ENCODE assay signal across 16 cellular contexts in the genomic region with DNA sequence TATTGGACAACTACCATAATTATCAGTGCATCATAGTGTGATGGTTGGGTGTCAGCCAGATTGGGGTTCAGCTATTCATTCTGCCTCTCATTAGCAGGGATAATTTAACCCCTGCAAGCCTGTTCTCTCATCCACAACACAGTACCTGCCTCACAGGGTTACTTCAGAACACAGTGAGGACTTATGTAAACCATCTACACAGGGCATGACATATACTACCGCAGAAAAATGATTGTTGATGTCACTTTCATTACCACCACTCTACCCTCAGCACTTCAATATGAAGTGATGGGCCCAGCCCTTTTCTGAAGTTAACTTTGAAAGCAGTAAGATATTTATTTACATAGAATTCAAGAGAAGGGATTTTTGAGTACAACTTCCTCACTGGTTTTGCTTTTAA. TPM values are rescaled to one million over a fixed set of nuclear protein-coding genes. Genes with fewer than 3 reads are reported as not detected.
A peak's percentile ranks its signal among the peaks of the same experiment; 100 is the strongest.
DNase-seq lines count a peak whose midpoint lies in the region; TF ChIP-seq lines count a peak whose summit lies in the region.
"Had no signal": no experiment of that assay in that cellular context is flagged by ENCODE, and none has a peak within 500 bp of the region (broad histone marks: within the 10 kb centered on the region; RNA-seq: fewer than 3 reads in every experiment).

No MANE protein-coding gene starts in this region.

- peaks cover 0 to 3% of the 10 kb centered on the region in 2 experiments for H3K36me3 ChIP-seq in trophoblast cell (ENCODE audit: control insufficient read depth in 1 of 2, insufficient read depth in 2 of 2, low read length in 2 of 2)
- H3K36me3 ChIP-seq: BLaER1 had no signal

- peak overlapping the region; percentile 34 for H3K4ac ChIP-seq in trophoblast cell (ENCODE audit: low read depth, low read length)

- H3K9me3 Mint-ChIP-seq in activated naive CD8-positive, alpha-beta T cell treated with anti-CD3 and anti-CD28 coated beads for 36 hours, result no peaks in the 10 kb centered on the region
- H3K9me3 Mint-ChIP-seq in progenitor cell of endocrine pancreas (ENCODE audit: low read depth), result no peaks in the 10 kb centered on the region

- H4K8ac ChIP-seq in trophoblast cell (ENCODE audit: low read depth, low read length), result no peak overlapping the region

- H3K4me3 Mint-ChIP-seq in activated naive CD8-positive, alpha-beta T cell treated with anti-CD3 and anti-CD28 coated beads for 36 hours, result peak overlapping the region; percentile 74
- H3K4me3 Mint-ChIP-seq in progenitor cell of endocrine pancreas (ENCODE audit: low read depth), result no peak overlapping the region

- no peaks in the 10 kb centered on the region for H3K27me3 ChIP-seq in trophoblast cell (ENCODE audit: insufficient read depth, low read length)
- H3K27me3 ChIP-seq: BLaER1 had no signal

- peaks cover 18 to 24% of the 10 kb centered on the region in 2 experiments for H3K4me1 ChIP-seq in trophoblast cell (ENCODE audit: control insufficient read depth in 1 of 2, insufficient read depth in 2 of 2, low read length in 2 of 2)

- H4K91ac ChIP-seq in trophoblast cell (ENCODE audit: low read depth, low read length), result no peak overlapping the region

- no peak overlapping the region for H3K27ac ChIP-seq in trophoblast cell (ENCODE audit: low read depth, low read length)
- H3K27ac ChIP-seq: BLaER1 had no signal

- no peak for TF ChIP-seq CTCF in progenitor cell of endocrine pancreas (IDR thresholded peaks at IDR 0.05; ENCODE audit: unreplicated experiment)

- no peaks in the 10 kb centered on the region for H3K9me3 ChIP-seq in trophoblast cell (ENCODE audit: insufficient read depth, low read depth, low read length)
- H3K9me3 ChIP-seq: BLaER1 had no signal

- H3K9ac ChIP-seq in trophoblast cell (ENCODE audit: low read length), result no peak overlapping the region
- H3K9ac ChIP-seq: BLaER1 had no signal

- no peak overlapping the region for H3K18ac ChIP-seq in trophoblast cell (ENCODE audit: low read length)

- no peak overlapping the region for H2BK12ac ChIP-seq in trophoblast cell (ENCODE audit: low read length)

- no peak overlapping the region for H2BK5ac ChIP-seq in trophoblast cell (ENCODE audit: low read depth, low read length, poor library complexity)

- peaks cover 54% of the 10 kb centered on the region for H3K36me3 Mint-ChIP-seq in activated naive CD8-positive, alpha-beta T cell treated with anti-CD3 and anti-CD28 coated beads for 36 hours
- H3K36me3 Mint-ChIP-seq in progenitor cell of endocrine pancreas (ENCODE audit: insufficient read depth), result no peaks in the 10 kb centered on the region

- H3K4me3 ChIP-seq in trophoblast cell (ENCODE audit: low read depth, low read length), result no peak overlapping the region
- H3K4me3 ChIP-seq: BLaER1 had no signal

- DNase-seq in COR-L47 (lab: John Stamatoyannopoulos, UW), result peak; percentile 79
- peak; percentile 41 for DNase-seq in NCI-H1105 (lab: John Stamatoyannopoulos, UW)
- DNase-seq in activated naive CD8-positive, alpha-beta T cell treated with anti-CD3 and anti-CD28 coated beads for 36 hours, result no peak
- no peak for DNase-seq in trophoblast cell
- DNase-seq in stimulated activated CD4-positive, alpha-beta T cell treated with anti-CD3 and anti-CD28 coated beads, Interleukin-2, amount 100 ng/mL, for 24 hours, result no peak
- no peak for DNase-seq in HuH-7 (ENCODE audit: low spot score)
- no peak for DNase-seq in stimulated activated CD4-positive, alpha-beta T cell treated with anti-CD3 and anti-CD28 coated beads, Interleukin-15, amount 100 ng/mL, for 24 hours
- no peak for DNase-seq in progenitor cell of endocrine pancreas (ENCODE audit: low spot score, unreplicated experiment)
- DNase-seq: activated CD4-positive, alpha-beta T cell treated with anti-CD3 and anti-CD28 coated beads, Interleukin-2, amount 50 U/mL, for 48 hours; foreskin fibroblast; Kasumi-1; NCI-H146; NCI-H446 treated with DMSO at 0.1 percent for 48 hours; SHP77 treated with DMSO at 0.1 percent for 48 hours; substantia nigra had no signal

- H2AFZ ChIP-seq in trophoblast cell (ENCODE audit: insufficient read depth, low read length, poor library complexity), result no peak overlapping the region

- no peaks in the 10 kb centered on the region for H3K27me3 Mint-ChIP-seq in activated naive CD8-positive, alpha-beta T cell treated with anti-CD3 and anti-CD28 coated beads for 36 hours
- H3K27me3 Mint-ChIP-seq in progenitor cell of endocrine pancreas, result no peaks in the 10 kb centered on the region

- no peak overlapping the region for H4K12ac ChIP-seq in trophoblast cell (ENCODE audit: low read depth, low read length)

- no peak overlapping the region for H3K23ac ChIP-seq in trophoblast cell (ENCODE audit: low read length)

- no peak overlapping the region for H2BK120ac ChIP-seq in trophoblast cell (ENCODE audit: insufficient read depth, low read length, poor library complexity)

- peaks cover 13% of the 10 kb centered on the region for H3K79me1 ChIP-seq in trophoblast cell (ENCODE audit: low read length)

- H3K79me2 ChIP-seq in trophoblast cell (ENCODE audit: control insufficient read depth, insufficient read depth, low read length, poor library complexity), result peaks cover 24% of the 10 kb centered on the region

- H3K27ac Mint-ChIP-seq in activated naive CD8-positive, alpha-beta T cell treated with anti-CD3 and anti-CD28 coated beads for 36 hours, result peak overlapping the region; percentile 96
- H3K27ac Mint-ChIP-seq in progenitor cell of endocrine pancreas, result no peak overlapping the region

- H3K14ac ChIP-seq in trophoblast cell (ENCODE audit: low read length), result no peak overlapping the region

- H3K4me2 ChIP-seq in trophoblast cell (ENCODE audit: low read length), result no peak overlapping the region
- H3K4me2 ChIP-seq: BLaER1 had no signal

- no CpG with 5 or more reads among the region's 1 CpG for WGBS in trophoblast cell (ENCODE audit: extremely low coverage, insufficient coverage, insufficient read length)

- H2AK5ac ChIP-seq in trophoblast cell (ENCODE audit: low read length), result no peak overlapping the region

- peaks cover 83% of the 10 kb centered on the region for H3K4me1 Mint-ChIP-seq in activated naive CD8-positive, alpha-beta T cell treated with anti-CD3 and anti-CD28 coated beads for 36 hours
- peaks cover 12% of the 10 kb centered on the region for H3K4me1 Mint-ChIP-seq in progenitor cell of endocrine pancreas (ENCODE audit: low read depth)

RNA-seq across cellular contexts. Expression of a gene that starts 14.5 kb away (rescaled TPM):
- 100 to 1,000 TPM; 176 to 177 TPM for total RNA-seq in activated naive CD8-positive, alpha-beta T cell treated with anti-CD3 and anti-CD28 coated beads for 36 hours
- 145 and 158 TPM in 2 replicates for polyA plus RNA-seq in trophoblast cell (2013)
- 4.5 and 5.1 TPM in 2 replicates for total RNA-seq in progenitor cell of endocrine pancreas

RNA-seq across cellular contexts. Expression of a gene that starts 54.7 kb away (rescaled TPM):
- 1 to 10 TPM; 1.8 to 2.0 TPM for total RNA-seq in activated naive CD8-positive, alpha-beta T cell treated with anti-CD3 and anti-CD28 coated beads for 36 hours
- 13.0 and 14.0 TPM in 2 replicates for polyA plus RNA-seq in trophoblast cell (2013)
- total RNA-seq in progenitor cell of endocrine pancreas, result 28.1 and 29.4 TPM in 2 replicates

Comparison
In these comparisons a context has a peak if more than half of its experiments do, and no peak if none do; other contexts are left out.
1. DNase-seq: peak in COR-L47 (single experiment) and NCI-H1105 (single experiment); none in activated naive CD8-positive, alpha-beta T cell treated with anti-CD3 and anti-CD28 coated beads for 36 hours (single experiment), trophoblast cell (0 of 2), stimulated activated CD4-positive, alpha-beta T cell treated with anti-CD3 and anti-CD28 coated beads, Interleukin-2, amount 100 ng/mL, for 24 hours (0 of 2), HuH-7 (single experiment), stimulated activated CD4-positive, alpha-beta T cell treated with anti-CD3 and anti-CD28 coated beads, Interleukin-15, amount 100 ng/mL, for 24 hours (single experiment) and progenitor cell of endocrine pancreas (single experiment).
2. RNA of a gene that starts 14.5 kb away (total RNA-seq): 176 to 177 TPM in activated naive CD8-positive, alpha-beta T cell treated with anti-CD3 and anti-CD28 coated beads for 36 hours; 4.5 to 5.1 TPM in progenitor cell of endocrine pancreas; every median in the first group is over 10 times any median in the second.